31 cellular contexts compared by ENCODE assay signal in genomic region chr16:11521019-11521418, GRCh38.
"Had no signal": no experiment of that assay in that cellular context is flagged by ENCODE, and none has a peak within 500 bp of the region (broad histone marks: within the 10 kb centered on the region; RNA-seq: fewer than 3 reads in every experiment).

No MANE protein-coding gene starts in this region.

- H3K27ac Mint-ChIP-seq: activated CD8-positive, alpha-beta T cell treated with anti-CD3 and anti-CD28 coated beads for 36 hours; activated naive CD8-positive, alpha-beta T cell; effector memory CD8-positive, alpha-beta T cell; T-helper 17 cell; T-helper 2 cell treated with Interferon-gamma antibody and Interleukin-4, amounts not matched to agents 5 μg/mL and 100 μg/mL, for 36 hours; WTC11 had no signal

- ATAC-seq: activated CD4-positive, CD25-positive, alpha-beta regulatory T cell treated with anti-CD3 and anti-CD28 coated beads, Interleukin-2, amount 50 U/mL, for 24 hours; activated CD8-positive, alpha-beta T cell treated with anti-CD3 and anti-CD28 coated beads for 36 hours; activated T-cell treated with anti-CD3 and anti-CD28 coated beads, Interleukin-2, amount 50 U/mL, for 4 hours; body of pancreas; effector memory CD8-positive, alpha-beta T cell; foreskin keratinocyte; gastrocnemius medialis; heart right ventricle; T-helper 17 cell; WTC11 had no signal

- H3K4me1 Mint-ChIP-seq: T-helper 17 cell had no signal

- H3K9me3 ChIP-seq: body of pancreas, gastrocnemius medialis had no signal

- H3K27me3 Mint-ChIP-seq: activated CD8-positive, alpha-beta T cell treated with anti-CD3 and anti-CD28 coated beads for 36 hours; activated naive CD8-positive, alpha-beta T cell; effector memory CD8-positive, alpha-beta T cell; T-helper 17 cell had no signal

- H3K4me3 ChIP-seq: body of pancreas, esophagus muscularis mucosa, gastrocnemius medialis, heart right ventricle had no signal

- H3K4me3 Mint-ChIP-seq: activated CD8-positive, alpha-beta T cell treated with anti-CD3 and anti-CD28 coated beads for 36 hours; activated naive CD8-positive, alpha-beta T cell; activated T-cell treated with anti-CD3 and anti-CD28 coated beads, Interleukin-2, amount 50 U/mL, for 4 hours; effector memory CD8-positive, alpha-beta T cell; T-helper 17 cell; T-helper 2 cell treated with Interferon-gamma antibody and Interleukin-4, amounts not matched to agents 5 μg/mL and 100 μg/mL, for 36 hours; WTC11 had no signal

- H3K9me3 Mint-ChIP-seq: activated T-cell treated with anti-CD3 and anti-CD28 coated beads, Interleukin-2, amount 50 U/mL, for 4 hours; effector memory CD8-positive, alpha-beta T cell; T-helper 2 cell treated with Interferon-gamma antibody and Interleukin-4, amounts not matched to agents 5 μg/mL and 100 μg/mL, for 36 hours had no signal

- DNase-seq: activated CD4-positive, alpha-beta T cell treated with anti-CD3 and anti-CD28 coated beads for 48 hours; activated CD4-positive, alpha-beta T cell treated with anti-CD3 and anti-CD28 coated beads, Interleukin-2, amount 50 U/mL, for 1 hour; activated CD4-positive, alpha-beta T cell treated with anti-CD3 and anti-CD28 coated beads, Interleukin-2, amount 50 U/mL, for 48 hours; activated CD8-positive, alpha-beta memory T cell treated with anti-CD3 and anti-CD28 coated beads for 24 hours; activated CD8-positive, alpha-beta T cell treated with anti-CD3 and anti-CD28 coated beads for 36 hours; activated gamma-delta T cell treated with Interleukin-2 at 50 U/mL for 16 hours; activated naive CD4-positive, alpha-beta T cell treated with anti-CD3 and anti-CD28 coated beads, Interleukin-2, amount 50 U/mL, for 16 hours; activated naive CD4-positive, alpha-beta T cell treated with Interleukin-2 at 50 U/mL for 16 hours; activated T-cell treated with anti-CD3 and anti-CD28 coated beads, Interleukin-2, amount 50 U/mL, for 4 hours; amniotic stem cell; anterior cingulate cortex; body of pancreas; caudate nucleus; cortex of kidney; dermis blood vessel endothelial cell; effector CD4-positive, alpha-beta T cell; effector memory CD8-positive, alpha-beta T cell; erythroblast; foreskin keratinocyte; gastrocnemius medialis; heart right ventricle; T-helper 1 cell; T-helper 17 cell; T1000 had no signal

- H3K27me3 ChIP-seq: body of pancreas, gastrocnemius medialis had no signal

- H3K36me3 ChIP-seq: esophagus muscularis mucosa, gastrocnemius medialis, heart right ventricle had no signal

- FAIRE-seq: colon had no signal

- H3K27ac ChIP-seq: body of pancreas, esophagus muscularis mucosa, foreskin keratinocyte, gastrocnemius medialis, heart right ventricle, VCaP had no signal

- H3K4me1 ChIP-seq: body of pancreas, esophagus muscularis mucosa, foreskin keratinocyte, gastrocnemius medialis, heart right ventricle had no signal

- H3K36me3 Mint-ChIP-seq: activated naive CD8-positive, alpha-beta T cell had no signal
